In genomic region chr3:98697225-98697624, GRCh38 we compare ENCODE assay signal across 16 cellular contexts.
"Had no signal": no experiment of that assay in that cellular context is flagged by ENCODE, and none has a peak within 500 bp of the region (broad histone marks: within the 10 kb centered on the region; RNA-seq: fewer than 3 reads in every experiment).

No MANE protein-coding gene starts in this region.

- H3K27me3 ChIP-seq: MG63 had no signal

- DNase-seq: KBM-7, MG63, NCI-H1092, NCI-H1436, NCI-H187, NCI-H2029, NCI-H2081 treated with DMSO at 0.1 percent for 48 hours, NCI-H2171, NCI-H226, NCI-H446, NCI-H510A, NCI-H524 treated with DMSO at 0.1 percent for 48 hours, NCI-H69, NCI-H774, SHP77 had no signal

- H3K36me3 ChIP-seq: MG63 had no signal

- H3K27ac ChIP-seq: RWPE1 had no signal

- H3K4me3 ChIP-seq: MG63 had no signal

- H3K9me3 ChIP-seq: MG63 had no signal
